8 cellular contexts compared by ENCODE assay signal in the genomic region with DNA sequence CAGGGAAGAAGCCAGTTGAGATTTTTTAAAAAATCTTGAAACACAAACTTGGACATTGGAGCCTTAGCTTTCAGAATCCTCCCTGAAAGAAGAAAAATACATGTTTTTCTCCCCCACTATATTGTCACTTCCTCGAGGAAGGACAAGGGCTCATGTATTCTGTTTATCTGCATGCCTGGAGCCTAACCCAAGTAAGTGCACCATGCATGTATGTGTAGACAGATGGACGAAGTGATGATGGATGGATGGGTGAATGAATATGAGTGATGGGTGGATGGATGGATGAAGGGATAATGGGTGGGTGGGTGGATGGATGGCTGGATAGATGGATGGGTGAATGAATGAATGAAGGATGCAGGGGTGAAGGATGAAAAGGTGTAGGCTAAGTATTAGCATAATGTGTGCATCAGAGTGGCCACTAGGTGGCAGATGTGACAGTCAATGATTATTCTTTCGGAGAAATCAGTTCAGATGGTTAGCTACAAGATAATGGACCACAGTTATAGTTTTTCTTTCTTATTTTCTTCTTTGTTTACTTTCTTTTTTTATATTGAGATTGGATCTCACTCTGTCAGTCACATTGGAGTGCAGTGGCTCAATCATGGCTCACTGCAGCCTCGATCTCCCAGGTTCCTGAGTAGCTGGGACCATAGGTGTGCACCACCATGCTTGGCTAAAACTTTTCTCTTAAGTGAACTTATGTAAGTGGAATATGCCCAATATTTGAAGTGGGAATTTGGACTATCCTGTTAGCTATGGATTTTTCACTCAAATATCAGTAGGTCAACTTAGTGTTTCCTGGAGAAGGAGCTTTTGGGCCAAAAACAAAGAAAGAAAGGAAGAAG. TPM values are rescaled to one million over a fixed set of nuclear protein-coding genes. Genes with fewer than 3 reads are reported as not detected.
DNase-seq lines count a peak whose midpoint lies in the region; ATAC-seq and TF ChIP-seq lines count a peak whose summit lies in the region.

No MANE protein-coding gene starts in this region.

- intact Hi-C loops in breast epithelium (cut with DNase I; ENCODE audit: low total_unique reads) (no loop called here), left lung (cut with DNase I) (no loop called here)

- TF ChIP-seq POLR2A in breast epithelium (IDR thresholded peaks at IDR 0.05), result no peak

- H3K27me3 ChIP-seq in SJCRH30 (peaks cover 12% of the 10 kb centered on the region), breast epithelium (peaks cover 0 to 4% of the 10 kb centered on the region in 2 donors), left lung (peaks cover 0 to 25% of the 10 kb centered on the region in 2 donors)

- H3K4me1 ChIP-seq in SJCRH30, result no peaks in the 10 kb centered on the region
- no peaks in the 10 kb centered on the region for H3K4me1 ChIP-seq in breast epithelium
- no peaks in the 10 kb centered on the region for H3K4me1 ChIP-seq in left lung

- H3K4me3 ChIP-seq in SJCRH30 (no peak overlapping the region), breast epithelium (no peak overlapping the region), left lung (no peak overlapping the region)

- no peaks in the 10 kb centered on the region for H3K9me3 ChIP-seq in SJCRH30 (replicated peaks)
- peaks cover 0 to 15% of the 10 kb centered on the region in 2 donors for H3K9me3 ChIP-seq in breast epithelium
- peaks cover 0 to 3% of the 10 kb centered on the region in 2 donors for H3K9me3 ChIP-seq in left lung

- ATAC-seq in GM21423 (IDR thresholded peaks at IDR 0.05; ENCODE audit: unreplicated experiment), result peak; percentile 93
- ATAC-seq in HG03571 (IDR thresholded peaks at IDR 0.05; ENCODE audit: unreplicated experiment), result peak; percentile 90
- peak; percentile 85 for ATAC-seq in left lung

- DNase-seq in NCI-H2196 (lab: John Stamatoyannopoulos, UW; ENCODE audit: unreplicated experiment), result peak; percentile 49
- no peak for DNase-seq in NCI-H2196 treated with DMSO at 0.1 percent for 48 hours (lab: John Stamatoyannopoulos, UW; ENCODE audit: unreplicated experiment)
- peak; percentile 14 to 62 for DNase-seq in SJCRH30
- no peak for DNase-seq in breast epithelium (ENCODE audit: low spot score in 2 of 2)
- no peak for DNase-seq in left lung
- DNase-seq in superior temporal gyrus (ENCODE audit: extremely low spot score), result peak; percentile 78

- H3K36me3 ChIP-seq in SJCRH30 (no peaks in the 10 kb centered on the region), breast epithelium (no peaks in the 10 kb centered on the region), left lung (no peaks in the 10 kb centered on the region)

- H3K27ac ChIP-seq in SJCRH30 (no peak overlapping the region), breast epithelium (no peak overlapping the region), left lung (no peak overlapping the region)

- peak; percentile 48 to 64 (median 63) for TF ChIP-seq CTCF in breast epithelium (IDR thresholded peaks at IDR 0.05)
- TF ChIP-seq CTCF in left lung (IDR thresholded peaks at IDR 0.05), result peak; percentile 78

RNA-seq across cellular contexts. Expression of a gene that starts 18.5 kb away (rescaled TPM):
- 18.3 and 19.0 TPM in 2 replicates for total RNA-seq in SJCRH30 (2014; rRNA removed; shearing (Covaris generic))
- 10 to 100 TPM; 25.6 to 33.1 (median 32.9) TPM for total RNA-seq in breast epithelium
- 10 to 100 TPM; 30.2 to 49.0 TPM for total RNA-seq in left lung

RNA-seq across cellular contexts. Expression of a gene that starts 55.9 kb away (rescaled TPM):
- total RNA-seq in SJCRH30 (2014; rRNA removed; shearing (Covaris generic)), result 7.4 and 11.0 TPM in 2 replicates
- total RNA-seq in breast epithelium (10 to 100 TPM; 13.1 to 30.9 (median 20.3) TPM), left lung (10 to 100 TPM; 31.5 to 35.4 TPM)

Comparison
In these comparisons a context has a peak if more than half of its experiments do, and no peak if none do; other contexts are left out.
1. DNase-seq: peak in NCI-H2196 (single experiment), SJCRH30 (2 of 2) and superior temporal gyrus (single experiment); none in NCI-H2196 treated with DMSO at 0.1 percent for 48 hours (single experiment), breast epithelium (0 of 2) and left lung (0 of 2).
2. Peak in every context shown above with its lines, with median percentiles within 50 percentile points of each other: ATAC-seq.